In genomic region chr3:197959500-197959890, GRCh38 we compare ENCODE assay signal across 1 cellular context.
TF ChIP-seq lines count a peak whose summit lies in the region.

No MANE protein-coding gene starts in this region.

TF ChIP-seq in HEK293, 187 proteins besides CTCF, POLR2A, EP300 and RAD21 (continued from another document):
- TF ChIP-seq ZNF18 (tag by site-specific recombination; IDR thresholded peaks at IDR 0.05) (no peak), TRIM28 (IDR thresholded peaks at IDR 0.05; ENCODE audit: borderline replicate concordance, low read length) (no peak), ZNF366 (tag by site-specific recombination; conservative IDR thresholded peaks at IDR 0.05) (peak; percentile 60; the same call in 1 of the 2 replicates)
